31 cellular contexts compared by ENCODE assay signal in the genomic region with DNA sequence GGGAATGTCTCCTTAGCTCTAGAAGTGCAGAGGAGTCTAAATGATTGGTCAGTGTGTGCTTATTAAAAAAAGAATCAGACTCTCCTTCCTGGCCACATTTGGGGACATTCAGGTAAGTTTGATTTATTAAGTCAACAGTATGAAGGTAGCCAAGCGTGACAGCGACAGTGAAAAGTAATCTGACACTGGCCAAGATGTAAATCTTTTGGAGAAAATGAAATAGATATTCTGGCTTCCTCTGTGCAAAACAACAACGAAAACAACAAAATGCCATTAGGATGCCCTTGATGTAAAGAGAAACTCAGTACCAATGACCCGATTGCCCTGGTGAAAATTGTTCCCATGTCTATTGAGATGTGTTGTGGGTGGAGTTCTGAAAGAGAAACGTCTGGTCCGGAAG.
"Had no signal": no experiment of that assay in that cellular context is flagged by ENCODE, and none has a peak within 500 bp of the region (broad histone marks: within the 10 kb centered on the region; RNA-seq: fewer than 3 reads in every experiment).

No MANE protein-coding gene starts in this region.

- FAIRE-seq: keratinocyte, pancreas had no signal

- H3K4me3 Mint-ChIP-seq: mesothelial cell of epicardium; naive B cell; natural killer cell; neural crest cell; stimulated activated effector memory CD8-positive, alpha-beta T cell treated with anti-CD3 and anti-CD28 coated beads, Interleukin-12 subunit alpha, Interleukin-12 subunit beta, amount 100 ng/mL, for 72 hours; stimulated activated naive CD8-positive, alpha-beta T cell treated with anti-CD3 and anti-CD28 coated beads, Interleukin-15, Interleukin-2, amounts not matched to agents 100 ng/mL and 50 ng/mL, for 24 hours had no signal

- H3K27me3 ChIP-seq: left lung, pancreas, right lobe of liver, suprapubic skin, tibial artery, upper lobe of right lung, uterus had no signal

- H3K27ac ChIP-seq: left lung, lower lobe of right lung, pancreas, psoas muscle, right lobe of liver, suprapubic skin, thoracic aorta, tibial artery, upper lobe of right lung, uterus had no signal

- DNase-seq: hippocampal formation; kidney glomerular epithelial cell; left cardiac atrium; left lung; lower lobe of right lung; mammary epithelial cell; mesenchymal stem cell; naive B cell; natural killer cell; nucleus accumbens; pancreas; posterior cingulate gyrus; psoas muscle; right lobe of liver; stimulated activated CD4-positive, alpha-beta T cell treated with anti-CD3 and anti-CD28 coated beads, Interleukin-12 subunit alpha, Interleukin-12 subunit beta, amount 100 ng/mL, for 4 hours; stimulated activated CD4-positive, alpha-beta T cell treated with anti-CD3 and anti-CD28 coated beads, Interleukin-15, amount 100 ng/mL, for 24 hours; stimulated activated CD4-positive, alpha-beta T cell treated with anti-CD3 and anti-CD28 coated beads, Interleukin-2, amount 100 ng/mL, for 24 hours; stimulated activated CD4-positive, alpha-beta T cell treated with anti-CD3 and anti-CD28 coated beads, Interleukin-4, amount 100 ng/mL, for 24 hours; stimulated activated naive CD4-positive, alpha-beta T cell; tibial artery; trophoblast cell; upper lobe of right lung; uterus had no signal

- H3K27ac Mint-ChIP-seq: mesothelial cell of epicardium; natural killer cell; stimulated activated effector memory CD8-positive, alpha-beta T cell treated with anti-CD3 and anti-CD28 coated beads, Interleukin-12 subunit alpha, Interleukin-12 subunit beta, amount 100 ng/mL, for 72 hours; stimulated activated naive CD8-positive, alpha-beta T cell treated with anti-CD3 and anti-CD28 coated beads, Interleukin-15, Interleukin-2, amounts not matched to agents 100 ng/mL and 50 ng/mL, for 24 hours had no signal

- H3K27me3 Mint-ChIP-seq: stimulated activated naive CD8-positive, alpha-beta T cell treated with anti-CD3 and anti-CD28 coated beads, Interleukin-15, Interleukin-2, amounts not matched to agents 100 ng/mL and 50 ng/mL, for 24 hours had no signal

- H3K36me3 ChIP-seq: left lung, lower lobe of right lung, pancreas, right lobe of liver, suprapubic skin, thoracic aorta, tibial artery, upper lobe of right lung, uterus had no signal

- H3K4me1 Mint-ChIP-seq: stimulated activated effector memory CD8-positive, alpha-beta T cell treated with anti-CD3 and anti-CD28 coated beads, Interleukin-12 subunit alpha, Interleukin-12 subunit beta, amount 100 ng/mL, for 72 hours had no signal

- ATAC-seq: left cardiac atrium; left lung; lower lobe of right lung; natural killer cell; pancreas; psoas muscle; right lobe of liver; stimulated activated effector memory CD8-positive, alpha-beta T cell treated with anti-CD3 and anti-CD28 coated beads, Interleukin-12 subunit alpha, Interleukin-12 subunit beta, amount 100 ng/mL, for 72 hours; upper lobe of right lung had no signal

- H3K4me2 ChIP-seq: smooth muscle cell had no signal

- H3K36me3 Mint-ChIP-seq: mesothelial cell of epicardium; natural killer cell; stimulated activated effector memory CD8-positive, alpha-beta T cell treated with anti-CD3 and anti-CD28 coated beads, Interleukin-12 subunit alpha, Interleukin-12 subunit beta, amount 100 ng/mL, for 72 hours had no signal

- H3K9me3 ChIP-seq: left lung, lower lobe of right lung, pancreas, psoas muscle, right lobe of liver, suprapubic skin, thoracic aorta, tibial artery, upper lobe of right lung, uterus had no signal

- H3K4me3 ChIP-seq: left lung, lower lobe of right lung, pancreas, psoas muscle, right lobe of liver, smooth muscle cell, suprapubic skin, thoracic aorta, tibial artery, upper lobe of right lung, uterus had no signal

- H3K4me1 ChIP-seq: left lung, lower lobe of right lung, pancreas, psoas muscle, right lobe of liver, suprapubic skin, tibial artery, upper lobe of right lung, uterus had no signal

- H3K9me3 Mint-ChIP-seq: mesothelial cell of epicardium; natural killer cell; neural crest cell; stimulated activated naive CD8-positive, alpha-beta T cell treated with anti-CD3 and anti-CD28 coated beads, Interleukin-15, Interleukin-2, amounts not matched to agents 100 ng/mL and 50 ng/mL, for 24 hours had no signal
